ENCODE assay signal across 12 cellular contexts in the genomic region with DNA sequence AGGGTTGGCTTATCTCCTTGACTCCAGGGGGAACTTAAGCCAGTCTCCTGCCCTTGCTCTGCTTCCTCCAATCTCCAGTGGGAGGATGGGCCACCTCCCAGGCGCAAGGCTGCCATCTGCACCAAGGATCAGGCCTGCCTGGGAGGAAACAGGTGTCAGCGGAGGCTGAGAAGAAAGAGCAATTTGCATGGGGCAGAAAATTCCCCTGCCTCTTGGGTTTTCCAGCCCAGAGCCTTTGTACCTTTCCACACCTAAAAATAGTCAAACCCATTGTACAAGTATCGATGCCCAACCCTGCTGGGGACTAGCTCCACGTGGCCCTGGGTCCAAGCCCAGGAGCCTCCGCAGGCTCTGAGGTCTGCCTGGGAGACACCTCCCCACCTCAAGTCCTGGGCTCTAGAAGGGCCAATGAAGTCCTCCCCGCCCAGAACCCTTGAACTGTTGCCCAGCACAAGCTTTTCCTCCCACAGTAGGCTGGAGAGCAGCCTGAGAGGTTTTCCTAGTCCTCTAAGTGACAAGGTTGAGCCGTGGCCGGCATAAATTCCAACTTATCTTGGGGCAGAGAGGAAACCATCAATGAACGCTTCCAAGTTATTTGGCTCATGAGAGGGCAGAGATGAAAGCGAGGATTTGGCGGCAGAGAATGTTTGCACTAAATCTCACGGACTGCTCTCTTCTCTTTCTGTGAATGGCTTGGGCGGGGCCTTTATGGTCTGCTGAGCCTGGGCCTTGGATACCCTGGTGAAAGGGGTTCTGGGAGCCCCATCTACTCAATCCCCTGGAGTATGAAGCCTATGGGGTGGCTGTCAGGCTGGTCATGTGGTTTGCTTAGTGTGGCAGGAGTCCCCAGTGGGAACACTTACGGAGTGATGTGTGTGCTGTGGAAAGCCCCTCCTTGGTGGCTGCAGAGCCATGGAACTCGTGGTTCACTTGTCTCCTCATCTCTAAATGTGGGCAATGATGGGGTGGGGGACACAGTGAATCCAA.
A peak's percentile ranks its signal among the peaks of the same experiment; 100 is the strongest.
DNase-seq lines count a peak whose midpoint lies in the region; ATAC-seq and TF ChIP-seq lines count a peak whose summit lies in the region.
"Had no signal": no experiment of that assay in that cellular context is flagged by ENCODE, and none has a peak within 500 bp of the region (broad histone marks: within the 10 kb centered on the region; RNA-seq: fewer than 3 reads in every experiment).

No MANE protein-coding gene starts in this region.

- no peaks in the 10 kb centered on the region for H3K9me3 ChIP-seq in iPS-20b (ENCODE audit: insufficient read depth, low read depth, low read length)
- H3K9me3 ChIP-seq: SJSA1 had no signal

- no peak for TF ChIP-seq EP300 in Ishikawa (IDR thresholded peaks at IDR 0.05; ENCODE audit: borderline replicate concordance)

- H3K36me3 ChIP-seq in iPS-20b (ENCODE audit: insufficient read depth, low read depth, low read length), result peaks cover 62% of the 10 kb centered on the region

- no peak for DNase-seq in NCI-H1436 treated with DMSO at 0.1 percent for 48 hours (lab: John Stamatoyannopoulos, UW)
- DNase-seq in stimulated activated CD4-positive, alpha-beta T cell treated with anti-CD3 and anti-CD28 coated beads, Interleukin-4, amount 100 ng/mL, for 4 hours, result no peak
- no peak for DNase-seq in middle frontal gyrus (ENCODE audit: extremely low spot score, low spot score)
- DNase-seq in GM19238 (ENCODE audit: insufficient read length, low spot score), result no peak
- DNase-seq: activated CD4-positive, alpha-beta T cell treated with anti-CD3 and anti-CD28 coated beads for 4 hours; anterior cingulate cortex; NCI-H2081 treated with DMSO at 0.1 percent for 48 hours had no signal

- peak overlapping the region; percentile 60 for H3K9ac ChIP-seq in iPS-20b (ENCODE audit: low read depth, low read length)

- H3K4me1 ChIP-seq in iPS-20b (ENCODE audit: insufficient read depth, low read length), result peaks cover 15% of the 10 kb centered on the region; the same call in 1 of the 2 replicates
- H3K4me1 ChIP-seq: SJSA1 had no signal

- TF ChIP-seq POLR2A in GM15510 (IDR thresholded peaks at IDR 0.05; ENCODE audit: borderline replicate concordance, extremely low read depth, insufficient read length), result peak; percentile 13

- peak overlapping the region; percentile 37; the same call in 1 of the 2 replicates for H3K4me3 ChIP-seq in iPS-20b (ENCODE audit: low read length)
- H3K4me3 ChIP-seq: SJSA1 had no signal

- H3K27me3 ChIP-seq in iPS-20b (ENCODE audit: insufficient read depth, low read length), result no peaks in the 10 kb centered on the region
- H3K27me3 ChIP-seq: SJSA1 had no signal

- peak overlapping the region; percentile 70 for H3K27ac ChIP-seq in iPS-20b (ENCODE audit: low read length)
- H3K27ac ChIP-seq: SJSA1 had no signal

- no peak for TF ChIP-seq RAD21 in Ishikawa (IDR thresholded peaks at IDR 0.05; ENCODE audit: low read depth)

- ATAC-seq in GM19463 (IDR thresholded peaks at IDR 0.05; ENCODE audit: unreplicated experiment), result peak; percentile 36

TF ChIP-seq in Ishikawa, 13 proteins besides CTCF, POLR2A, EP300 and RAD21:
- TF ChIP-seq FOXM1 (IDR thresholded peaks at IDR 0.05; ENCODE audit: borderline replicate concordance, low read depth) (no peak), TEAD4 (IDR thresholded peaks at IDR 0.05) (no peak), TCF12 (IDR thresholded peaks at IDR 0.05; ENCODE audit: low read depth) (no peak)
- TF ChIP-seq, protein P1, sequence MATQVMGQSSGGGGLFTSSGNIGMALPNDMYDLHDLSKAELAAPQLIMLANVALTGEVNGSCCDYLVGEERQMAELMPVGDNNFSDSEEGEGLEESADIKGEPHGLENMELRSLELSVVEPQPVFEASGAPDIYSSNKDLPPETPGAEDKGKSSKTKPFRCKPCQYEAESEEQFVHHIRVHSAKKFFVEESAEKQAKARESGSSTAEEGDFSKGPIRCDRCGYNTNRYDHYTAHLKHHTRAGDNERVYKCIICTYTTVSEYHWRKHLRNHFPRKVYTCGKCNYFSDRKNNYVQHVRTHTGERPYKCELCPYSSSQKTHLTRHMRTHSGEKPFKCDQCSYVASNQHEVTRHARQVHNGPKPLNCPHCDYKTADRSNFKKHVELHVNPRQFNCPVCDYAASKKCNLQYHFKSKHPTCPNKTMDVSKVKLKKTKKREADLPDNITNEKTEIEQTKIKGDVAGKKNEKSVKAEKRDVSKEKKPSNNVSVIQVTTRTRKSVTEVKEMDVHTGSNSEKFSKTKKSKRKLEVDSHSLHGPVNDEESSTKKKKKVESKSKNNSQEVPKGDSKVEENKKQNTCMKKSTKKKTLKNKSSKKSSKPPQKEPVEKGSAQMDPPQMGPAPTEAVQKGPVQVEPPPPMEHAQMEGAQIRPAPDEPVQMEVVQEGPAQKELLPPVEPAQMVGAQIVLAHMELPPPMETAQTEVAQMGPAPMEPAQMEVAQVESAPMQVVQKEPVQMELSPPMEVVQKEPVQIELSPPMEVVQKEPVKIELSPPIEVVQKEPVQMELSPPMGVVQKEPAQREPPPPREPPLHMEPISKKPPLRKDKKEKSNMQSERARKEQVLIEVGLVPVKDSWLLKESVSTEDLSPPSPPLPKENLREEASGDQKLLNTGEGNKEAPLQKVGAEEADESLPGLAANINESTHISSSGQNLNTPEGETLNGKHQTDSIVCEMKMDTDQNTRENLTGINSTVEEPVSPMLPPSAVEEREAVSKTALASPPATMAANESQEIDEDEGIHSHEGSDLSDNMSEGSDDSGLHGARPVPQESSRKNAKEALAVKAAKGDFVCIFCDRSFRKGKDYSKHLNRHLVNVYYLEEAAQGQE (IDR thresholded peaks at IDR 0.05; ENCODE audit: low read depth), result 0 out of 2 replicates have a peak, but pooled peaks have one; percentile 10
TF ChIP-seq in Ishikawa: peak in this region for 1.
